8 cellular contexts compared by ENCODE assay signal in genomic region chr1:149783878-149784277, GRCh38. TPM values are rescaled to one million over a fixed set of nuclear protein-coding genes. Genes with fewer than 3 reads are reported as not detected.
"Had no signal": no experiment of that assay in that cellular context is flagged by ENCODE, and none has a peak within 500 bp of the region (broad histone marks: within the 10 kb centered on the region; RNA-seq: fewer than 3 reads in every experiment).

No MANE protein-coding gene starts in this region.

RNA-seq across cellular contexts. Expression of gene FCGR1A, which starts 1.4 kb away (rescaled TPM):
- total RNA-seq: kidney epithelial cell, lung microvascular endothelial cell, mammary epithelial cell, mesothelial cell of epicardium, myocyte had no signal
- polyA plus RNA-seq: immature natural killer cell; keratinocyte; mammary epithelial cell; naive thymus-derived CD4-positive, alpha-beta T cell had no signal
